In genomic region chr3:36401056-36401455, GRCh38 we compare ENCODE assay signal across 23 cellular contexts. TPM values are rescaled to one million over a fixed set of nuclear protein-coding genes. Genes with fewer than 3 reads are reported as not detected.
"Had no signal": no experiment of that assay in that cellular context is flagged by ENCODE, and none has a peak within 500 bp of the region (broad histone marks: within the 10 kb centered on the region; RNA-seq: fewer than 3 reads in every experiment).

No MANE protein-coding gene starts in this region.

- H3K4me3 Mint-ChIP-seq: dendritic cell treated with granulocyte-macrophage colony-stimulating factor and Interleukin-4, amounts not matched to agents 40 ng/mL and 50 ng/mL, for 4 days; effector memory CD8-positive, alpha-beta T cell; endodermal cell; mesothelial cell of epicardium; naive B cell; naive thymus-derived CD8-positive, alpha-beta T cell had no signal

- H3K4me3 ChIP-seq: esophagus squamous epithelium, gastrocnemius medialis, heart right ventricle, left lung, lower lobe of right lung, mucosa of descending colon had no signal

- H3K4me1 Mint-ChIP-seq: endodermal cell; mesothelial cell of epicardium; naive B cell; naive thymus-derived CD8-positive, alpha-beta T cell had no signal

- H3K9me3 ChIP-seq: esophagus squamous epithelium, gastrocnemius medialis, heart right ventricle, left lung, lower lobe of right lung, mucosa of descending colon had no signal

- H3K27ac ChIP-seq: epithelial cell of prostate, esophagus squamous epithelium, gastrocnemius medialis, heart right ventricle, left lung, lower lobe of right lung had no signal

- H3K4me1 ChIP-seq: esophagus squamous epithelium, gastrocnemius medialis, heart right ventricle, left lung, lower lobe of right lung had no signal

- DNase-seq: effector CD8-positive, alpha-beta T cell; effector memory CD8-positive, alpha-beta T cell; endodermal cell; erythroblast; esophagus squamous epithelium; foreskin fibroblast; foreskin melanocyte; gastrocnemius medialis; glutamatergic neuron; head of caudate nucleus; heart right ventricle; hippocampal formation; left cardiac atrium; left lung; left ventricle myocardium superior; lower lobe of right lung; mesenchymal stem cell; mucosa of descending colon; naive B cell; naive thymus-derived CD8-positive, alpha-beta T cell had no signal

- H3K9me3 Mint-ChIP-seq: dendritic cell treated with granulocyte-macrophage colony-stimulating factor and Interleukin-4, amounts not matched to agents 40 ng/mL and 50 ng/mL, for 4 days; endodermal cell; mesothelial cell of epicardium had no signal

- H3K36me3 ChIP-seq: esophagus squamous epithelium, gastrocnemius medialis, heart right ventricle, left lung, lower lobe of right lung had no signal

- H3K27me3 Mint-ChIP-seq: dendritic cell treated with granulocyte-macrophage colony-stimulating factor and Interleukin-4, amounts not matched to agents 40 ng/mL and 50 ng/mL, for 4 days had no signal

- H3K36me3 Mint-ChIP-seq: mesothelial cell of epicardium; naive B cell; naive thymus-derived CD8-positive, alpha-beta T cell had no signal

- H3K27ac Mint-ChIP-seq: dendritic cell treated with granulocyte-macrophage colony-stimulating factor and Interleukin-4, amounts not matched to agents 40 ng/mL and 50 ng/mL, for 4 days; effector memory CD8-positive, alpha-beta T cell; endodermal cell; mesothelial cell of epicardium; naive B cell; naive thymus-derived CD8-positive, alpha-beta T cell had no signal

- H3K27me3 ChIP-seq: esophagus squamous epithelium, gastrocnemius medialis, left lung had no signal

RNA-seq across cellular contexts. Expression of gene STAC, which starts 20.8 kb away (rescaled TPM):
- total RNA-seq: naive thymus-derived CD8-positive, alpha-beta T cell had no signal
- polyA plus RNA-seq: naive thymus-derived CD8-positive, alpha-beta T cell had no signal
